19 cellular contexts compared by ENCODE assay signal in genomic region chr13:48260970-48261369, GRCh38. TPM values are rescaled to one million over a fixed set of nuclear protein-coding genes. Genes with fewer than 3 reads are reported as not detected.
DNase-seq lines count a peak whose midpoint lies in the region; ATAC-seq, FAIRE-seq and TF ChIP-seq lines count a peak whose summit lies in the region.
"Had no signal": no experiment of that assay in that cellular context is flagged by ENCODE, and none has a peak within 500 bp of the region (broad histone marks: within the 10 kb centered on the region; RNA-seq: fewer than 3 reads in every experiment).

No MANE protein-coding gene starts in this region.

- H2BK20ac ChIP-seq in IMR-90 (ENCODE audit: low read depth, low read length) (no peak overlapping the region), H1 (ENCODE audit: low read length) (no peak overlapping the region)

- in situ Hi-C loops in IMR-90 (cut with MboI; ENCODE audit: low sequenced_read_pairs): no loop called here

- no peaks in the 10 kb centered on the region for H3K4me1 ChIP-seq in IMR-90 (ENCODE audit: control insufficient read depth, insufficient read depth, low read length)
- peaks cover 0 to 2% (median 0%) of the 10 kb centered on the region in 4 experiments; a peak in 2 of 7 replicates for H3K4me1 ChIP-seq in H1 (replicated peaks in 1 of 4; ENCODE audit: control insufficient read depth in 3 of 4, insufficient read depth in 4 of 4, low read length in 3 of 4)

- H3K4me1 Mint-ChIP-seq in activated naive CD8-positive, alpha-beta T cell (ENCODE audit: low read depth): peaks cover 74% of the 10 kb centered on the region
- H3K4me1 Mint-ChIP-seq in activated naive CD8-positive, alpha-beta T cell treated with anti-CD3 and anti-CD28 coated beads, Interleukin-2, amount 50 U/mL, for 24 hours: peaks cover 73% of the 10 kb centered on the region

- H2BK5ac ChIP-seq in IMR-90 (ENCODE audit: low read depth, low read length, poor library complexity, severe bottlenecking): no peak overlapping the region
- no peak overlapping the region for H2BK5ac ChIP-seq in H1 (ENCODE audit: low read depth, low read length)

- H4K5ac ChIP-seq in IMR-90 (ENCODE audit: low read depth, low read length): no peak overlapping the region
- no peak overlapping the region for H4K5ac ChIP-seq in H1 (ENCODE audit: insufficient read length, low read depth, low read length)

- H3K23ac ChIP-seq in IMR-90 (ENCODE audit: low read depth, low read length) (no peak overlapping the region), H1 (ENCODE audit: insufficient read length) (no peak overlapping the region)

- H3K9me3 ChIP-seq in IMR-90 (ENCODE audit: control insufficient read depth, insufficient read depth, low read length): no peaks in the 10 kb centered on the region
- H3K9me3 ChIP-seq in H1 (ENCODE audit: insufficient read depth in 2 of 2, low read depth in 1 of 2, low read length in 1 of 2): no peaks in the 10 kb centered on the region
- H3K9me3 ChIP-seq: Caco-2 had no signal

- no peaks in the 10 kb centered on the region for H3K9me3 Mint-ChIP-seq in activated naive CD8-positive, alpha-beta T cell (ENCODE audit: low read depth)
- H3K9me3 Mint-ChIP-seq in activated naive CD8-positive, alpha-beta T cell treated with anti-CD3 and anti-CD28 coated beads, Interleukin-2, amount 50 U/mL, for 24 hours: no peaks in the 10 kb centered on the region
- H3K9me3 Mint-ChIP-seq: CD8-positive, alpha-beta T cell had no signal

- intact Hi-C loops in IMR-90 (cut with micrococcal nuclease): no loop called here

- H4K91ac ChIP-seq in IMR-90 (ENCODE audit: insufficient read depth, low read depth, low read length) (no peak overlapping the region), H1 (replicated peaks; ENCODE audit: insufficient read length, low read length) (no peak overlapping the region)

- POLR2A ChIA-PET in IMR-90 (lab: Charles Lee; ENCODE audit: unreplicated experiment): no interaction called here
- POLR2A ChIA-PET in H1 (lab: Charles Lee; ENCODE audit: partially characterized antibody): interaction anchor here (0.6 kb wide), 1 partner anchor 176 kb away, joined by 4 read pairs; no protein-coding TSS in a partner anchor

- H3K79me1 ChIP-seq in IMR-90 (ENCODE audit: low read depth in 1 of 2, low read length in 2 of 2): peaks cover 0 to 3% of the 10 kb centered on the region in 2 experiments; a peak in 1 of 4 replicates
- H3K79me1 ChIP-seq in H1 (ENCODE audit: low read depth, low read length): no peaks in the 10 kb centered on the region

- CTCF ChIA-PET in IMR-90 (lab: Yijun Ruan, JAX) (no interaction called here), H1 (lab: Charles Lee; ENCODE audit: partially characterized antibody) (no interaction called here)

- H3K56ac ChIP-seq in IMR-90 (ENCODE audit: extremely low read depth, insufficient read depth, low read length): no peak overlapping the region
- H3K56ac ChIP-seq in H1 (replicated peaks; ENCODE audit: insufficient read length, low read depth, low read length): no peak overlapping the region

- 0 out of 2 replicates have a peak, but pooled peaks cover 3% of the 10 kb centered on the region for H3K9me1 ChIP-seq in IMR-90 (ENCODE audit: insufficient read depth, low read length)

- dilution Hi-C loops in IMR-90 (cut with HindIII; ENCODE audit: low sequenced_read_pairs, unreplicated experiment): no loop called here

- H2BK12ac ChIP-seq in H1 (ENCODE audit: low read depth, low read length): no peak overlapping the region

- H3K27ac Mint-ChIP-seq in activated naive CD8-positive, alpha-beta T cell: peak overlapping the region; percentile 72
- no peak overlapping the region for H3K27ac Mint-ChIP-seq in activated naive CD8-positive, alpha-beta T cell treated with anti-CD3 and anti-CD28 coated beads, Interleukin-2, amount 50 U/mL, for 24 hours

- no peaks in the 10 kb centered on the region for H3K23me2 ChIP-seq in H1 (ENCODE audit: low read depth, low read length)

- no peak overlapping the region for H3K4me3 Mint-ChIP-seq in activated naive CD8-positive, alpha-beta T cell
- H3K4me3 Mint-ChIP-seq in activated naive CD8-positive, alpha-beta T cell treated with anti-CD3 and anti-CD28 coated beads, Interleukin-2, amount 50 U/mL, for 24 hours: no peak overlapping the region
- H3K4me3 Mint-ChIP-seq: CD8-positive, alpha-beta T cell had no signal

- TF ChIP-seq RAD21 in IMR-90 (IDR thresholded peaks at IDR 0.05; ENCODE audit: low read length): no peak
- TF ChIP-seq RAD21 in H1 (IDR thresholded peaks at IDR 0.05 in 1 of 2, conservative IDR thresholded peaks at IDR 0.05 in 1 of 2; ENCODE audit: low read depth in 2 of 2, low read length in 2 of 2): no peak

- TF ChIP-seq EP300 in H1 (IDR thresholded peaks at IDR 0.05; ENCODE audit: borderline replicate concordance in 1 of 2, low read depth in 2 of 2, low read length in 2 of 2): no peak

- peaks cover 19% of the 10 kb centered on the region for H3K36me3 ChIP-seq in IMR-90 (ENCODE audit: control insufficient read depth, insufficient read depth, low read length)
- peaks cover 0 to 65% (median 17%) of the 10 kb centered on the region in 4 experiments; a peak in 6 of 8 replicates for H3K36me3 ChIP-seq in H1 (ENCODE audit: control insufficient read depth in 2 of 4, insufficient read depth in 4 of 4, low read length in 3 of 4)

- FAIRE-seq in H1 (lab: Jason Lieb, UNC): no peak
- FAIRE-seq in frontal cortex (lab: Jason Lieb, UNC): no peak
- FAIRE-seq: GM12878 had no signal

- no peak overlapping the region for H3K14ac ChIP-seq in IMR-90 (replicated peaks; ENCODE audit: low read depth, low read length)
- no peak overlapping the region for H3K14ac ChIP-seq in H1 (ENCODE audit: insufficient read length)

- H2AK9ac ChIP-seq in IMR-90 (replicated peaks; ENCODE audit: low read depth, low read length, poor library complexity): no peak overlapping the region

- TF ChIP-seq POLR2A in IMR-90 (IDR thresholded peaks at IDR 0.05; ENCODE audit: low read depth, low read length) (no peak), H1 (IDR thresholded peaks at IDR 0.05; ENCODE audit: control extremely low read depth in 1 of 2, low read depth in 2 of 2, low read length in 2 of 2) (no peak)

- H3K27ac ChIP-seq in IMR-90 (ENCODE audit: insufficient read depth, low read length): no peak overlapping the region
- no peak overlapping the region for H3K27ac ChIP-seq in H1 (ENCODE audit: low read depth, low read length)

- WGBS in IMR-90 (ENCODE audit: extremely low coverage in 2 of 2, insufficient read length in 1 of 2), 2 experiments: no CpG with 5 or more reads among the region's 4 CpGs
- 98% methylated on average over 4 of the region's 4 CpGs; no CpG with 5 or more reads in 1 of the 2 experiments for WGBS in H1 (ENCODE audit: extremely low coverage in 1 of 2, insufficient coverage in 1 of 2, insufficient read length in 1 of 2, insufficient replicate concordance in 2 of 2, low coverage in 1 of 2, low lambda C conversion rate in 2 of 2, missing lambda C conversion rate in 1 of 2), 2 experiments

- no peak overlapping the region for H4K8ac ChIP-seq in IMR-90 (ENCODE audit: low read depth in 2 of 2, low read length in 2 of 2)
- no peak overlapping the region for H4K8ac ChIP-seq in H1 (ENCODE audit: extremely low read depth, insufficient read depth, low read length)

- H2BK120ac ChIP-seq in IMR-90 (ENCODE audit: low read depth, low read length) (no peak overlapping the region), H1 (replicated peaks; ENCODE audit: low read depth, low read length) (no peak overlapping the region)

- peaks cover 27% of the 10 kb centered on the region for H3K36me3 Mint-ChIP-seq in activated naive CD8-positive, alpha-beta T cell
- H3K36me3 Mint-ChIP-seq in activated naive CD8-positive, alpha-beta T cell treated with anti-CD3 and anti-CD28 coated beads, Interleukin-2, amount 50 U/mL, for 24 hours (ENCODE audit: low read depth): peaks cover 53% of the 10 kb centered on the region

- H3K18ac ChIP-seq in IMR-90 (ENCODE audit: low read depth, low read length) (no peak overlapping the region), H1 (ENCODE audit: extremely low read depth, low read length) (no peak overlapping the region)

- BruUV-seq in IMR-90 (replicated peaks; lab: Mats Ljungman, UMichigan): no TSS peak

- H3K9ac ChIP-seq in IMR-90 (ENCODE audit: low read depth, low read length) (no peak overlapping the region), H1 (replicated peaks in 1 of 4; ENCODE audit: extremely low read depth in 1 of 4, low read depth in 3 of 4, low read length in 3 of 4) (no peak overlapping the region)

- H3K4ac ChIP-seq in IMR-90 (ENCODE audit: low read depth, low read length) (no peak overlapping the region), H1 (replicated peaks; ENCODE audit: insufficient read length, low read depth, low read length) (no peak overlapping the region)

- H3K4me2 ChIP-seq in IMR-90 (ENCODE audit: low read depth, low read length) (no peak overlapping the region), H1 (ENCODE audit: insufficient read depth in 1 of 2, low read depth in 2 of 2, low read length in 2 of 2) (no peak overlapping the region)

- H4K20me1 ChIP-seq in IMR-90 (ENCODE audit: insufficient read depth, low read length) (no peaks in the 10 kb centered on the region), H1 (replicated peaks in 1 of 2; ENCODE audit: control insufficient read depth in 1 of 2, insufficient read depth in 2 of 2, low read length in 2 of 2) (no peaks in the 10 kb centered on the region)

- no peak for ATAC-seq in activated naive CD8-positive, alpha-beta T cell treated with anti-CD3 and anti-CD28 coated beads, Interleukin-2, amount 50 U/mL, for 24 hours
- ATAC-seq in IMR-90 (ENCODE audit: low read depth) (no peak), GM19035 (IDR thresholded peaks at IDR 0.05; ENCODE audit: unreplicated experiment) (no peak), GM18861 (IDR thresholded peaks at IDR 0.05; ENCODE audit: unreplicated experiment) (no peak)
- ATAC-seq: CD8-positive, alpha-beta T cell; GM12878 had no signal

- no peak overlapping the region for H2AFZ ChIP-seq in IMR-90 (replicated peaks; ENCODE audit: low read length, poor library complexity)
- H2AFZ ChIP-seq in H1 (ENCODE audit: low read length): no peak overlapping the region

- no peaks in the 10 kb centered on the region for H3K27me3 ChIP-seq in IMR-90 (ENCODE audit: control insufficient read depth, insufficient read depth, low read length)
- no peaks in the 10 kb centered on the region for H3K27me3 ChIP-seq in H1 (replicated peaks in 1 of 4; ENCODE audit: control insufficient read depth in 3 of 4, extremely low read depth in 1 of 4, insufficient read depth in 3 of 4, low read length in 3 of 4)

- H3K79me2 ChIP-seq in H1 (ENCODE audit: control insufficient read depth in 1 of 2, insufficient read depth in 2 of 2, low read length in 2 of 2): no peaks in the 10 kb centered on the region

- H3K4me3 ChIP-seq in IMR-90 (ENCODE audit: insufficient read depth, low read depth, low read length) (no peak overlapping the region), H1 (ENCODE audit: extremely low read depth in 1 of 4, insufficient read depth in 2 of 4, low read depth in 3 of 4, low read length in 4 of 4) (no peak overlapping the region)
- H3K4me3 ChIP-seq: GM12878 had no signal

- no peak for TF ChIP-seq CTCF in IMR-90 (conservative IDR thresholded peaks at IDR 0.05; ENCODE audit: low read depth, low read length)
- no peak for TF ChIP-seq CTCF in H1 (IDR thresholded peaks at IDR 0.05; ENCODE audit: control extremely low read depth in 1 of 3, insufficient read depth in 1 of 3, low read depth in 1 of 3, low read length in 3 of 3)

- H2AK5ac ChIP-seq in IMR-90 (ENCODE audit: low read depth, low read length): no peak overlapping the region
- no peak overlapping the region for H2AK5ac ChIP-seq in H1 (ENCODE audit: low read depth, low read length)

- no peak for DNase-seq in activated naive CD8-positive, alpha-beta T cell treated with anti-CD3 and anti-CD28 coated beads, Interleukin-2, amount 50 U/mL, for 24 hours
- DNase-seq in IMR-90 (no peak), H1 (ENCODE audit: low read depth in 1 of 2, low spot score in 2 of 2) (no peak), frontal cortex (ENCODE audit: low spot score in 2 of 2) (no peak)
- DNase-seq: 8988T; C1 segment of cervical spinal cord; Caco-2; CD8-positive, alpha-beta T cell; DMS153; DMS79; EL; GDM1; GOT3; H7; HCEC 1CT had no signal

- H3K27me3 Mint-ChIP-seq in activated naive CD8-positive, alpha-beta T cell: no peaks in the 10 kb centered on the region
- no peaks in the 10 kb centered on the region for H3K27me3 Mint-ChIP-seq in activated naive CD8-positive, alpha-beta T cell treated with anti-CD3 and anti-CD28 coated beads, Interleukin-2, amount 50 U/mL, for 24 hours

- no peak overlapping the region for H2BK15ac ChIP-seq in IMR-90 (ENCODE audit: low read depth, low read length)
- H2BK15ac ChIP-seq in H1 (ENCODE audit: low read length): no peak overlapping the region

RNA-seq across cellular contexts. Expression of gene ITM2B, which starts 28.0 kb away (rescaled TPM):
- total RNA-seq in IMR-90 (2012; rRNA removed) (51.1 and 76.9 TPM in 2 replicates), frontal cortex (99.5 TPM)
- polyA plus RNA-seq in IMR-90 (2012; rRNA removed) (127 and 158 TPM in 2 replicates), H1 (2011; rRNA removed) (66.9 and 132 TPM in 2 replicates)
- polyA plus RNA-seq in IMR-90 (2012; cell fraction: cytosol; rRNA removed): 74.9 and 83.1 TPM in 2 replicates
- polyA plus RNA-seq in IMR-90 (2012; cell fraction: nucleus; rRNA removed; ENCODE audit: low replicate concordance): 22.2 and 62.3 TPM in 2 replicates
- 179 and 184 TPM in 2 replicates for total RNA-seq in H1 (2021; fragmentation: NEBNext Ultra II Directional; extraction: Animal tissue kit (Norgen Biotek cat#: 25700))
- 83.2 TPM for polyA plus RNA-seq in H1 (2011; cell fraction: cytosol; rRNA removed)
- 42.4 TPM for polyA plus RNA-seq in H1 (2011; cell fraction: nucleus; rRNA removed)
- polyA plus RNA-seq in H1 (2012, experiment 1 of 2): 86.9 to 165 TPM (median 103 TPM) in 4 replicates
- 75.5 TPM for polyA plus RNA-seq in H1 (2012, experiment 2 of 2)
- 282 TPM for polyA plus RNA-seq in H1 (2013, experiment 1 of 2)
- polyA plus RNA-seq in H1 (2013, experiment 2 of 2): 330 TPM
- 48.5 and 71.9 TPM in 2 replicates for polyA minus RNA-seq in H1 (2011; rRNA and poly(A)+ RNA removed)
- 67.2 TPM for polyA minus RNA-seq in H1 (2011; cell fraction: cytosol; rRNA and poly(A)+ RNA removed)
- 24.7 TPM for polyA minus RNA-seq in H1 (2011; cell fraction: nucleus; rRNA and poly(A)+ RNA removed)

RNA-seq across cellular contexts. Expression of gene RB1, which starts 42.6 kb away (rescaled TPM):
- total RNA-seq in IMR-90 (2012; rRNA removed) (15.4 and 23.1 TPM in 2 replicates), frontal cortex (35.9 TPM)
- polyA plus RNA-seq in IMR-90 (2012; rRNA removed) (8.4 and 11.4 TPM in 2 replicates), H1 (2011; rRNA removed) (2.9 and 4.1 TPM in 2 replicates)
- polyA plus RNA-seq in IMR-90 (2012; cell fraction: cytosol; rRNA removed): 2.6 and 3.3 TPM in 2 replicates
- 2.8 and 9.5 TPM in 2 replicates for polyA plus RNA-seq in IMR-90 (2012; cell fraction: nucleus; rRNA removed; ENCODE audit: low replicate concordance)
- total RNA-seq in H1 (2021; fragmentation: NEBNext Ultra II Directional; extraction: Animal tissue kit (Norgen Biotek cat#: 25700)): 16.1 and 17.5 TPM in 2 replicates
- 5.9 TPM for polyA plus RNA-seq in H1 (2011; cell fraction: cytosol; rRNA removed)
- 1.6 TPM for polyA plus RNA-seq in H1 (2011; cell fraction: nucleus; rRNA removed)
- polyA plus RNA-seq in H1 (2012, experiment 1 of 2): 5.0 to 12.2 TPM (median 6.8 TPM) in 4 replicates
- polyA plus RNA-seq in H1 (2012, experiment 2 of 2): 0.63 TPM
- polyA plus RNA-seq in H1 (2013, experiment 1 of 2): 9.1 TPM
- polyA plus RNA-seq in H1 (2013, experiment 2 of 2): 9.3 TPM
- polyA minus RNA-seq in H1 (2011; rRNA and poly(A)+ RNA removed): 4.4 and 8.2 TPM in 2 replicates
- 10.4 TPM for polyA minus RNA-seq in H1 (2011; cell fraction: cytosol; rRNA and poly(A)+ RNA removed)
- 11.2 TPM for polyA minus RNA-seq in H1 (2011; cell fraction: nucleus; rRNA and poly(A)+ RNA removed)
